ENCODE assay signal across 13 cellular contexts in genomic region chr3:139577899-139578298, GRCh38.
"Had no signal": no experiment of that assay in that cellular context is flagged by ENCODE, and none has a peak within 500 bp of the region (broad histone marks: within the 10 kb centered on the region; RNA-seq: fewer than 3 reads in every experiment).

No MANE protein-coding gene starts in this region.

- DNase-seq: activated CD4-positive, alpha-beta memory T cell treated with anti-CD3 and anti-CD28 coated beads for 36 hours; activated naive CD8-positive, alpha-beta T cell treated with anti-CD3 and anti-CD28 coated beads, Interleukin-2, amount 10 ng/mL, durations not matched to agents 7 days and 5 days; activated T-cell treated with anti-CD3 and anti-CD28 coated beads, Interleukin-2, amount 50 U/mL, for 72 hours; anterior cingulate cortex; foreskin fibroblast; glutamatergic neuron; left lung; sigmoid colon; stimulated activated CD4-positive, alpha-beta T cell treated with anti-CD3 and anti-CD28 coated beads, Interleukin-2, amount 100 ng/mL, for 24 hours; stimulated activated naive B cell treated with anti-CD40 and anti-IgM and Interleukin-4, amounts not matched to agents 10 μg/mL and 1 μg/mL and 100 μg/mL, for 72 hours had no signal

- ATAC-seq: activated CD4-positive, CD25-positive, alpha-beta regulatory T cell treated with anti-CD3 and anti-CD28 coated beads, Interleukin-2, amount 50 U/mL, for 24 hours; activated T-cell treated with anti-CD3 and anti-CD28 coated beads, Interleukin-2, amount 50 U/mL, for 72 hours; esophagus mucosa; left lung; natural killer cell treated with Interleukin-12 subunit alpha and Interleukin-12 subunit beta and Interleukin-15 and Interleukin-18, amount 100 ng/mL, for 72 hours; stimulated activated naive B cell treated with anti-CD40 and anti-IgM and Interleukin-4, amounts not matched to agents 10 μg/mL and 1 μg/mL and 100 μg/mL, for 72 hours had no signal
